13 cellular contexts compared by ENCODE assay signal in the genomic region with DNA sequence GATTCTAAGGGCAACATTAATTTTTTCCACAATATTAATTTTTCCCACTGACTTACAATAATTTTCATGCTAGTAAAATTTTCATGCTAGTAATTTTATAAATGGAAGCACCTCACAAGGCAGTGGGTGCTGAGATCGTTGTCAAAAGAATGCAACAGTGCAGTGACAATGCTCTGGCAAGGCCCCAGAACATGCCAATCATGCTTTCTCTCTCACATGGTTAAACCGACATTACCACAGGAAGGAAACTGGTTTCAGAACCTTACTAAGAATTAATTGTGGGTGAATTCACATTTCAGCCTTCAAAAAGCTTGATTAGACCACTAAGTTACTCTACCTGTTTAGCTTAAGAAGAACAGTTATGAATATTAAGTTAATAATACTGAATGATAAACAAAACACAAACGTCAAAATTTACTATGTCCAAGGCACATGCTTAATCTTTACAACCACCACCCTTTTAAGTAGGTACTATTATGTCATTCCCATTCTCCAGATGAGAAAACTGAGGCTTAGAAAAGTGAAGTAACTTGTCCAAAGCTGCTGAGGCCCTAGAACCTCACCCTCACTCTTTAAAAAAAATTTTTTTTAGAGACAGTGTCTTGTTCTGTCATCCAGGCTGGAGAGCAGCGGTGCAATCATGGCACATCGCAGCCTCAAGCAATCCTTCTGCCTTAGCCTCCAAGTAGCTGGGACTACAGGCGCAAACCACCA. TPM values are rescaled to one million over a fixed set of nuclear protein-coding genes. Genes with fewer than 3 reads are reported as not detected.
DNase-seq lines count a peak whose midpoint lies in the region; ATAC-seq and TF ChIP-seq lines count a peak whose summit lies in the region.
"Had no signal": no experiment of that assay in that cellular context is flagged by ENCODE, and none has a peak within 500 bp of the region (broad histone marks: within the 10 kb centered on the region; RNA-seq: fewer than 3 reads in every experiment).

No MANE protein-coding gene starts in this region.

- H3K27me3 Mint-ChIP-seq in endodermal cell (ENCODE audit: insufficient read depth): no peaks in the 10 kb centered on the region

- intact Hi-C loops in left ventricle myocardium superior (cut with micrococcal nuclease) (no loop called here), Right ventricle myocardium superior (cut with DNase I) (no loop called here), thyroid gland (cut with DNase I) (no loop called here)

- peaks cover 48% of the 10 kb centered on the region for H3K9me3 Mint-ChIP-seq in endodermal cell
- H3K9me3 Mint-ChIP-seq: activated T-helper 1 cell treated with anti-CD3 and anti-CD28 coated beads, Interleukin-12 subunit alpha, Interleukin-12 subunit beta, Interleukin-2, Interleukin-4 antibody, amounts not matched to agents 30 ng/mL and 10 ng/mL and 1 ng/mL, durations not matched to agents 14 hours and 24 hours and 36 hours; CD8-positive, alpha-beta memory T cell had no signal

- H3K4me3 ChIP-seq in thyroid gland (replicated peaks in 1 of 3): no peak overlapping the region
- no peak overlapping the region for H3K4me3 ChIP-seq in endodermal cell (ENCODE audit: low read length)
- H3K4me3 ChIP-seq: heart left ventricle, sigmoid colon, testis had no signal

- no peaks in the 10 kb centered on the region for H3K36me3 Mint-ChIP-seq in endodermal cell (ENCODE audit: low read depth)
- H3K36me3 Mint-ChIP-seq: CD8-positive, alpha-beta memory T cell had no signal

- no peaks in the 10 kb centered on the region for H3K4me1 Mint-ChIP-seq in endodermal cell

- peak; percentile 36 for DNase-seq in left ventricle myocardium superior
- no peak for DNase-seq in Right ventricle myocardium superior
- peak; percentile 33 for DNase-seq in HK-2 (ENCODE audit: unreplicated experiment)
- DNase-seq in activated effector memory CD4-positive, alpha-beta T cell treated with anti-CD3 and anti-CD28 coated beads, Interleukin-2, amount 50 U/mL, for 16 hours: peak; percentile 60
- DNase-seq in thyroid gland: peak; percentile 57 to 69
- DNase-seq in NCI-H2171 treated with DMSO at 0.1 percent for 48 hours (lab: John Stamatoyannopoulos, UW): no peak
- DNase-seq in endodermal cell: no peak
- DNase-seq: sigmoid colon, testis had no signal

- TF ChIP-seq POLR2A in thyroid gland (IDR thresholded peaks at IDR 0.05): no peak

- no peak for TF ChIP-seq CTCF in thyroid gland (IDR thresholded peaks at IDR 0.05)
- TF ChIP-seq CTCF in endodermal cell (conservative IDR thresholded peaks at IDR 0.05): no peak

- peak overlapping the region in 1 of 3 donors; percentile 8 for H3K27ac ChIP-seq in thyroid gland
- H3K27ac ChIP-seq in endodermal cell (ENCODE audit: low read depth, low read length): no peak overlapping the region
- H3K27ac ChIP-seq: sigmoid colon, testis had no signal

- H3K4me1 ChIP-seq in thyroid gland: peaks cover 8 to 11% of the 10 kb centered on the region in 2 donors
- no peaks in the 10 kb centered on the region for H3K4me1 ChIP-seq in endodermal cell (ENCODE audit: control insufficient read depth, insufficient read depth, low read length)
- H3K4me1 ChIP-seq: testis had no signal

- no peak overlapping the region for H3K27ac Mint-ChIP-seq in endodermal cell
- H3K27ac Mint-ChIP-seq: activated T-helper 1 cell treated with anti-CD3 and anti-CD28 coated beads, Interleukin-12 subunit alpha, Interleukin-12 subunit beta, Interleukin-2, Interleukin-4 antibody, amounts not matched to agents 30 ng/mL and 10 ng/mL and 1 ng/mL, durations not matched to agents 14 hours and 24 hours and 36 hours; CD8-positive, alpha-beta memory T cell had no signal

- 58 to 61% methylated on average over 6 of the region's 6 CpGs for WGBS in thyroid gland, 2 donors
- WGBS in endodermal cell (ENCODE audit: insufficient coverage in 1 of 2, insufficient read length in 1 of 2), 2 experiments: 92% methylated on average over 5 of the region's 6 CpGs; no CpG with 5 or more reads in 1 of the 2 experiments

- H3K9me3 ChIP-seq in thyroid gland: no peaks in the 10 kb centered on the region
- H3K9me3 ChIP-seq in endodermal cell (ENCODE audit: control insufficient read depth, low read length): no peaks in the 10 kb centered on the region
- H3K9me3 ChIP-seq: heart left ventricle, sigmoid colon, testis had no signal

- H3K27me3 ChIP-seq in thyroid gland (no peaks in the 10 kb centered on the region), endodermal cell (ENCODE audit: control insufficient read depth, insufficient read depth, low read length, poor library complexity, severe bottlenecking) (no peaks in the 10 kb centered on the region)
- H3K27me3 ChIP-seq: sigmoid colon, testis had no signal

- no peak overlapping the region for H3K9ac ChIP-seq in endodermal cell (ENCODE audit: extremely low read depth, low read length, poor library complexity, severe bottlenecking)

- H3K4me3 Mint-ChIP-seq in endodermal cell: no peak overlapping the region
- H3K4me3 Mint-ChIP-seq: activated T-helper 1 cell treated with anti-CD3 and anti-CD28 coated beads, Interleukin-12 subunit alpha, Interleukin-12 subunit beta, Interleukin-2, Interleukin-4 antibody, amounts not matched to agents 30 ng/mL and 10 ng/mL and 1 ng/mL, durations not matched to agents 14 hours and 24 hours and 36 hours; CD8-positive, alpha-beta memory T cell had no signal

- H3K36me3 ChIP-seq in thyroid gland (no peaks in the 10 kb centered on the region), endodermal cell (ENCODE audit: control insufficient read depth, insufficient read depth, low read length) (no peaks in the 10 kb centered on the region)
- H3K36me3 ChIP-seq: heart left ventricle, sigmoid colon had no signal

- ATAC-seq in left ventricle myocardium superior (no peak), Right ventricle myocardium superior (ENCODE audit: poor library complexity) (no peak), HG02642 (IDR thresholded peaks at IDR 0.05; ENCODE audit: poor library complexity, unreplicated experiment) (no peak)

RNA-seq across cellular contexts. Expression of gene OPHN1, which starts 10.0 kb away (rescaled TPM):
- 3.8 TPM for total RNA-seq in left ventricle myocardium superior
- 4.3 TPM for total RNA-seq in Right ventricle myocardium superior
- 10 to 100 TPM in 3 of 4 donors, 1 to 10 TPM in 1; 7.0 to 11.5 (median 10.5) TPM for total RNA-seq in thyroid gland
- total RNA-seq in endodermal cell: 1 to 10 TPM; 2.9 to 5.0 TPM
- polyA plus RNA-seq in endodermal cell (2013, experiment 1 of 2): 3.7 TPM
- polyA plus RNA-seq in endodermal cell (2013, experiment 2 of 2): 4.8 TPM
- polyA plus RNA-seq: CD8-positive, alpha-beta memory T cell had no signal

RNA-seq across cellular contexts. Expression of gene YIPF6, which starts 55.5 kb away (rescaled TPM):
- total RNA-seq in left ventricle myocardium superior (34.5 TPM), Right ventricle myocardium superior (29.7 TPM), thyroid gland (10 to 100 TPM; 35.2 to 65.4 (median 41.6) TPM), endodermal cell (10 to 100 TPM; 36.9 to 40.7 TPM)
- polyA plus RNA-seq in endodermal cell (2013, experiment 1 of 2): 30.8 TPM
- 35.0 TPM for polyA plus RNA-seq in endodermal cell (2013, experiment 2 of 2)

Comparison
In these comparisons a context has a peak if more than half of its experiments do, and no peak if none do; other contexts are left out.
1. DNase-seq: peak in left ventricle myocardium superior (single experiment), HK-2 (single experiment), activated effector memory CD4-positive, alpha-beta T cell treated with anti-CD3 and anti-CD28 coated beads, Interleukin-2, amount 50 U/mL, for 16 hours (single experiment) and thyroid gland (2 of 2); none in Right ventricle myocardium superior (single experiment), NCI-H2171 treated with DMSO at 0.1 percent for 48 hours (single experiment) and endodermal cell (single experiment).